11 cellular contexts compared by ENCODE assay signal in genomic region chr10:22308390-22308789, GRCh38. TPM values are rescaled to one million over a fixed set of nuclear protein-coding genes. Genes with fewer than 3 reads are reported as not detected.
DNase-seq lines count a peak whose midpoint lies in the region; ATAC-seq and TF ChIP-seq lines count a peak whose summit lies in the region.
"Had no signal": no experiment of that assay in that cellular context is flagged by ENCODE, and none has a peak within 500 bp of the region (broad histone marks: within the 10 kb centered on the region; RNA-seq: fewer than 3 reads in every experiment).

No MANE protein-coding gene starts in this region.

- H3K4me3 ChIP-seq in GM06990 (replicated peaks; ENCODE audit: low read depth, low read length): no peak overlapping the region

- H3K36me3 ChIP-seq in GM06990 (ENCODE audit: control insufficient read depth, insufficient read depth, low read length): no peaks in the 10 kb centered on the region

- TF ChIP-seq CTCF in GM06990 (IDR thresholded peaks at IDR 0.05; ENCODE audit: insufficient read depth, low read length, poor library complexity, severe bottlenecking): no peak
- no peak for TF ChIP-seq CTCF in HFFc6 (IDR thresholded peaks at IDR 0.05)

- peaks cover 0 to 5% of the 10 kb centered on the region in 2 donors for H3K9me3 Mint-ChIP-seq in activated naive CD4-positive, alpha-beta T cell treated with anti-CD3 and anti-CD28 coated beads, Interleukin-2, amount 50 U/mL, for 72 hours
- no peaks in the 10 kb centered on the region for H3K9me3 Mint-ChIP-seq in HFFc6

- DNase-seq in GM06990 (ENCODE audit: extremely low read depth, insufficient read length) (peak; percentile 58), germinal center (ENCODE audit: low spot score) (no peak), HuH-7 (ENCODE audit: low spot score) (no peak), HFFc6 (no peak)
- DNase-seq in activated naive CD4-positive, alpha-beta T cell treated with anti-CD3 and anti-CD28 coated beads, Interleukin-2, amount 50 U/mL, for 72 hours (ENCODE audit: low spot score in 2 of 2): peak in 1 of 2 donors; percentile 35
- DNase-seq in activated CD4-positive, CD25-positive, alpha-beta regulatory T cell treated with anti-CD3 and anti-CD28 coated beads, Interleukin-2, amount 50 U/mL, for 72 hours: no peak
- DNase-seq: central memory CD4-positive, alpha-beta T cell; Right ventricle myocardium superior had no signal

- H3K4me1 Mint-ChIP-seq in HFFc6 (ENCODE audit: low read depth): peaks cover 4% of the 10 kb centered on the region; the same call in 1 of the 2 replicates

- ATAC-seq in GM19395 (IDR thresholded peaks at IDR 0.05; ENCODE audit: unreplicated experiment) (peak; percentile 95), HG03103 (IDR thresholded peaks at IDR 0.05; ENCODE audit: low read depth, unreplicated experiment) (peak; percentile 97)
- peak; percentile 100 for ATAC-seq in activated naive CD4-positive, alpha-beta T cell treated with anti-CD3 and anti-CD28 coated beads, Interleukin-2, amount 50 U/mL, for 72 hours

- H3K27ac Mint-ChIP-seq in activated naive CD4-positive, alpha-beta T cell treated with anti-CD3 and anti-CD28 coated beads, Interleukin-2, amount 50 U/mL, for 72 hours: no peak overlapping the region
- no peak overlapping the region for H3K27ac Mint-ChIP-seq in HFFc6

- H3K4me3 Mint-ChIP-seq in HFFc6: no peak overlapping the region

- no peaks in the 10 kb centered on the region; the same call in none of the 2 replicates for H3K27me3 Mint-ChIP-seq in HFFc6 (ENCODE audit: insufficient read depth)

- no peaks in the 10 kb centered on the region for H3K27me3 ChIP-seq in GM06990 (replicated peaks; ENCODE audit: control insufficient read depth, insufficient read depth, low read length)

- peaks cover 0 to 11% of the 10 kb centered on the region in 2 donors for H3K36me3 Mint-ChIP-seq in activated naive CD4-positive, alpha-beta T cell treated with anti-CD3 and anti-CD28 coated beads, Interleukin-2, amount 50 U/mL, for 72 hours
- H3K36me3 Mint-ChIP-seq in HFFc6 (ENCODE audit: low read depth): no peaks in the 10 kb centered on the region

RNA-seq across cellular contexts. Expression of gene COMMD3, which starts 7.8 kb away (rescaled TPM):
- total RNA-seq in activated naive CD4-positive, alpha-beta T cell treated with anti-CD3 and anti-CD28 coated beads, Interleukin-2, amount 50 U/mL, for 72 hours: 10 to 100 TPM; 57.3 to 91.3 TPM
- 10 to 100 TPM; 39.5 to 47.6 (median 43.8) TPM for total RNA-seq in HFFc6 (2021; fragmentation: NEBNext Ultra II Directional; extraction: Animal tissue kit (Norgen Biotek cat#: 25700))

RNA-seq across cellular contexts. Expression of gene BMI1, which starts 12.5 kb away (rescaled TPM):
- 10 to 100 TPM; 42.9 to 48.7 TPM for total RNA-seq in activated naive CD4-positive, alpha-beta T cell treated with anti-CD3 and anti-CD28 coated beads, Interleukin-2, amount 50 U/mL, for 72 hours
- total RNA-seq in HFFc6 (2021; fragmentation: NEBNext Ultra II Directional; extraction: Animal tissue kit (Norgen Biotek cat#: 25700)): 10 to 100 TPM; 34.8 to 51.1 (median 42.3) TPM

RNA-seq across cellular contexts. Expression of gene SPAG6, which starts 36.9 kb away (rescaled TPM):
- total RNA-seq in activated naive CD4-positive, alpha-beta T cell treated with anti-CD3 and anti-CD28 coated beads, Interleukin-2, amount 50 U/mL, for 72 hours: under 1 TPM in 1 of 2 donors, not detected in 1; 0.19 TPM
- not detected for total RNA-seq in HFFc6 (2021; fragmentation: NEBNext Ultra II Directional; extraction: Animal tissue kit (Norgen Biotek cat#: 25700))
- total RNA-seq: mononuclear cell, Right ventricle myocardium superior had no signal
